In genomic region chr5:139633295-139634027, GRCh38 we compare ENCODE assay signal across 8 cellular contexts. TPM values are rescaled to one million over a fixed set of nuclear protein-coding genes. Genes with fewer than 3 reads are reported as not detected.
DNase-seq lines count a peak whose midpoint lies in the region; ATAC-seq and TF ChIP-seq lines count a peak whose summit lies in the region.

No MANE protein-coding gene starts in this region.

- H3K4me3 ChIP-seq in kidney epithelial cell (ENCODE audit: low read depth, low read length) = no peak overlapping the region

- H3K36me3 ChIP-seq in kidney epithelial cell (ENCODE audit: control insufficient read depth, insufficient read depth, low read length) = no peaks in the 10 kb centered on the region

- DNase-seq in DMS 273 (lab: John Stamatoyannopoulos, UW; ENCODE audit: unreplicated experiment) (peak; percentile 88), HFFc6 (peak; percentile 60), NCI-H345 (lab: John Stamatoyannopoulos, UW) (peak; percentile 78), WTC11 (ENCODE audit: low spot score) (peak; percentile 71), kidney epithelial cell (ENCODE audit: low read depth) (no peak)
- peak; percentile 51 for DNase-seq in central memory CD4-positive, alpha-beta T cell
- peak; percentile 67 to 69 for DNase-seq in stimulated activated CD4-positive, alpha-beta T cell treated with anti-CD3 and anti-CD28 coated beads, Interleukin-2, amount 100 ng/mL, for 24 hours

- POLR2A ChIA-PET in WTC11 (lab: Charles Lee) = interaction anchor here (1.1 to 2.1 kb wide), 6 partner anchors 12 to 132 kb away, joined by 3 to 10 read pairs (median 3); partner anchors contain the start of gene CXXC5

- ATAC-seq in WTC11 (peak; percentile 47), HG02970 (IDR thresholded peaks at IDR 0.05; ENCODE audit: low FRiP score, unreplicated experiment) (no peak)

- H3K27ac Mint-ChIP-seq in HFFc6 = peak overlapping the region; percentile 28
- H3K27ac Mint-ChIP-seq in WTC11 = no peak overlapping the region

- H3K4me1 Mint-ChIP-seq in HFFc6 (ENCODE audit: low read depth) (peaks cover 43% of the 10 kb centered on the region), WTC11 (peaks cover 41% of the 10 kb centered on the region)

- no peaks in the 10 kb centered on the region; the same call in 1 of the 2 replicates for H3K36me3 Mint-ChIP-seq in HFFc6 (ENCODE audit: low read depth)
- H3K36me3 Mint-ChIP-seq in WTC11 = peaks cover 10% of the 10 kb centered on the region

- H3K4me3 Mint-ChIP-seq in HFFc6 (no peak overlapping the region), WTC11 (no peak overlapping the region)

- no peaks in the 10 kb centered on the region for H3K9me3 Mint-ChIP-seq in HFFc6
- no peaks in the 10 kb centered on the region for H3K9me3 Mint-ChIP-seq in WTC11

- TF ChIP-seq CTCF in HFFc6 (IDR thresholded peaks at IDR 0.05) = peak; percentile 98
- TF ChIP-seq CTCF in WTC11 (IDR thresholded peaks at IDR 0.05) = peak; percentile 94
- TF ChIP-seq CTCF in kidney epithelial cell (IDR thresholded peaks at IDR 0.05; ENCODE audit: insufficient read depth, low read length, poor library complexity, severe bottlenecking) = peak; percentile 98

- CTCF ChIA-PET in WTC11 (lab: Charles Lee) = interaction anchor here (0.6 to 12.0 kb wide), 47 partner anchors 9 to 335 kb away, joined by 3 to 247 read pairs (median 6); partner anchors contain the start of genes CXXC5 and DNAJC18

- no peaks in the 10 kb centered on the region for H3K27me3 ChIP-seq in kidney epithelial cell (ENCODE audit: control insufficient read depth, insufficient read depth, low read length)

- H3K27me3 Mint-ChIP-seq in HFFc6 (ENCODE audit: insufficient read depth) (peaks cover 5% of the 10 kb centered on the region), WTC11 (ENCODE audit: low read depth) (no peaks in the 10 kb centered on the region)

TF ChIP-seq in WTC11, 78 proteins besides CTCF, POLR2A, EP300 and RAD21:
- TF ChIP-seq FOXK1 (CRISPR knock-in tag; IDR thresholded peaks at IDR 0.05) (no peak), EMX1 (CRISPR knock-in tag; IDR thresholded peaks at IDR 0.05) (peak; percentile 73; the same call in 1 of the 2 replicates), ZNF423 (CRISPR knock-in tag; IDR thresholded peaks at IDR 0.05) (no peak), NR2C2 (CRISPR knock-in tag; IDR thresholded peaks at IDR 0.05) (no peak), ZNF317 (CRISPR knock-in tag; IDR thresholded peaks at IDR 0.05; ENCODE audit: borderline replicate concordance, low read depth) (peak; percentile 60; the same call in 1 of the 2 replicates), ERG (CRISPR knock-in tag; IDR thresholded peaks at IDR 0.05) (peak; percentile 56; the same call in 1 of the 2 replicates), PRRX2 (CRISPR knock-in tag; IDR thresholded peaks at IDR 0.05) (0 out of 2 replicates have a peak, but pooled peaks have one; percentile 67)

RNA-seq across cellular contexts. Expression of gene CXXC5, which starts 14.7 kb away (rescaled TPM):
- total RNA-seq in HFFc6 (2021; fragmentation: NEBNext Ultra II Directional; extraction: Animal tissue kit (Norgen Biotek cat#: 25700)) = 10 to 100 TPM; 46.4 to 58.5 (median 49.2) TPM
- 77.5 to 97.2 TPM (median 78.0 TPM) in 3 replicates for total RNA-seq in WTC11 (2021)
- total RNA-seq in kidney epithelial cell = 167 and 183 TPM in 2 replicates
